ENCODE assay signal across 8 cellular contexts in genomic region chr9:135282001-135282731, GRCh38.
DNase-seq lines count a peak whose midpoint lies in the region; ATAC-seq, FAIRE-seq and TF ChIP-seq lines count a peak whose summit lies in the region.

No MANE protein-coding gene starts in this region.

- peaks cover 16 to 100% (median 91%) of the 10 kb centered on the region in 10 experiments for H3K4me1 ChIP-seq in BLaER1 treated with 17β-estradiol and CSF1 and Interleukin-3, amounts not matched to agents 10 nM and 100 nM
- H3K4me1 ChIP-seq in Loucy (ENCODE audit: insufficient read depth, low read length, poor library complexity, severe bottlenecking) (peaks cover 48% of the 10 kb centered on the region), kidney (ENCODE audit: control insufficient read depth in 1 of 2, insufficient read depth in 1 of 2, low read depth in 1 of 2, low read length in 2 of 2) (no peaks in the 10 kb centered on the region), HAP-1 (no peaks in the 10 kb centered on the region)

- in situ Hi-C loops in HAP-1 (cut with MboI; ENCODE audit: low sequenced_read_pairs), result no loop called here

- H3K4me3 ChIP-seq in BLaER1 treated with 17β-estradiol and CSF1 and Interleukin-3, amounts not matched to agents 10 nM and 100 nM, result no peak overlapping the region
- H3K4me3 ChIP-seq in Loucy (ENCODE audit: low read length, poor library complexity, severe bottlenecking), result no peak overlapping the region
- no peak overlapping the region for H3K4me3 ChIP-seq in kidney (ENCODE audit: low read length in 2 of 2)
- H3K4me3 ChIP-seq in HAP-1, result no peak overlapping the region

- peak; percentile 7 for DNase-seq in T follicular helper cell (ENCODE audit: low read depth)
- peak; percentile 91 for DNase-seq in kidney
- no peak for DNase-seq in HAP-1 (ENCODE audit: low spot score in 2 of 2)
- DNase-seq in activated gamma-delta T cell (lab: John Stamatoyannopoulos, UW), result no peak
- no peak for DNase-seq in SKM-1 (lab: John Stamatoyannopoulos, UW; ENCODE audit: unreplicated experiment)

- no peaks in the 10 kb centered on the region for H3K36me3 ChIP-seq in BLaER1 treated with 17β-estradiol and CSF1 and Interleukin-3, amounts not matched to agents 10 nM and 100 nM
- H3K36me3 ChIP-seq in Loucy (ENCODE audit: insufficient read depth, low read length), result no peaks in the 10 kb centered on the region
- H3K36me3 ChIP-seq in kidney (ENCODE audit: control insufficient read depth in 1 of 2, insufficient read depth in 2 of 2, low read length in 2 of 2), result no peaks in the 10 kb centered on the region
- H3K36me3 ChIP-seq in HAP-1 (replicated peaks), result no peaks in the 10 kb centered on the region

- no peaks in the 10 kb centered on the region for H3K9me2 ChIP-seq in Loucy (replicated peaks; ENCODE audit: low read depth, low read length)

- peak overlapping the region in 4 of 11 experiments; percentile 39 to 76 (median 69); a peak in 9 of 22 replicates for H3K27ac ChIP-seq in BLaER1 treated with 17β-estradiol and CSF1 and Interleukin-3, amounts not matched to agents 10 nM and 100 nM
- H3K27ac ChIP-seq in kidney (ENCODE audit: low read depth in 2 of 2, low read length in 2 of 2), result no peak overlapping the region

- peak overlapping the region in 10 of 11 experiments; percentile 52 to 97 (median 84); a peak in 19 of 22 replicates for H3K4me2 ChIP-seq in BLaER1 treated with 17β-estradiol and CSF1 and Interleukin-3, amounts not matched to agents 10 nM and 100 nM
- H3K4me2 ChIP-seq in Loucy (ENCODE audit: low read depth, low read length, poor library complexity, severe bottlenecking), result peak overlapping the region; percentile 57

- H3F3A ChIP-seq in Loucy (ENCODE audit: low read depth), result peaks cover 10% of the 10 kb centered on the region; the same call in 1 of the 2 replicates

- intact Hi-C loops in kidney (cut with DNase I), result no loop called here

- H2AFZ ChIP-seq in Loucy (ENCODE audit: low read length), result no peak overlapping the region

- H4K20me1 ChIP-seq in BLaER1 treated with 17β-estradiol and CSF1 and Interleukin-3, amounts not matched to agents 10 nM and 100 nM, result peaks cover 0 to 42% (median 0%) of the 10 kb centered on the region in 11 experiments; a peak in 6 of 22 replicates
- H4K20me1 ChIP-seq in Loucy (ENCODE audit: insufficient read depth, low read length, poor library complexity, severe bottlenecking), result no peaks in the 10 kb centered on the region

- H3K9ac ChIP-seq in BLaER1 treated with 17β-estradiol and CSF1 and Interleukin-3, amounts not matched to agents 10 nM and 100 nM, result peak overlapping the region in 4 of 11 experiments; percentile 24 to 68 (median 56); a peak in 6 of 22 replicates
- peak overlapping the region; percentile 52 for H3K9ac ChIP-seq in Loucy (ENCODE audit: low read depth, low read length, poor library complexity, severe bottlenecking)
- H3K9ac ChIP-seq in kidney (ENCODE audit: low read length in 2 of 2), result no peak overlapping the region

- no peaks in the 10 kb centered on the region for H3K9me3 ChIP-seq in BLaER1 treated with 17β-estradiol and CSF1 and Interleukin-3, amounts not matched to agents 10 nM and 100 nM (replicated peaks in 1 of 11)
- H3K9me3 ChIP-seq in Loucy (ENCODE audit: insufficient read depth, low read depth, low read length), result no peaks in the 10 kb centered on the region
- no peaks in the 10 kb centered on the region for H3K9me3 ChIP-seq in kidney (ENCODE audit: control insufficient read depth in 1 of 2, low read length in 2 of 2)
- no peaks in the 10 kb centered on the region for H3K9me3 ChIP-seq in HAP-1

- no peaks in the 10 kb centered on the region for H3K79me2 ChIP-seq in Loucy (ENCODE audit: insufficient read depth, low read length)

- H3K27me3 ChIP-seq in BLaER1 treated with 17β-estradiol and CSF1 and Interleukin-3, amounts not matched to agents 10 nM and 100 nM, result peaks cover 0 to 41% (median 0%) of the 10 kb centered on the region in 11 experiments; a peak in 7 of 22 replicates
- H3K27me3 ChIP-seq in Loucy (ENCODE audit: insufficient read depth, low read length, poor library complexity, severe bottlenecking) (no peaks in the 10 kb centered on the region), HAP-1 (ENCODE audit: low read depth) (no peaks in the 10 kb centered on the region)

- no peak for TF ChIP-seq CTCF in Loucy (conservative IDR thresholded peaks at IDR 0.05; ENCODE audit: low read length)
- TF ChIP-seq CTCF in kidney (IDR thresholded peaks at IDR 0.05; ENCODE audit: borderline replicate concordance, extremely low read depth, insufficient read depth), result no peak

- no peak for FAIRE-seq in kidney (lab: Jason Lieb, UNC)

- no peak for ATAC-seq in GM18498 (IDR thresholded peaks at IDR 0.05; ENCODE audit: unreplicated experiment)

Comparison
In these comparisons a context has a peak if more than half of its experiments do, and no peak if none do; other contexts are left out.
1. DNase-seq: peak in T follicular helper cell (single experiment) and kidney (single experiment); none in HAP-1 (0 of 2), activated gamma-delta T cell (single experiment) and SKM-1 (single experiment).